In genomic region chr16:53224932-53225533, GRCh38 we compare ENCODE assay signal across 1 cellular context.
TF ChIP-seq lines count a peak whose summit lies in the region.

No MANE protein-coding gene starts in this region.

TF ChIP-seq in K562, 482 proteins besides CTCF, POLR2A, EP300 and RAD21 (continued from another document and continues in another):
- TF ChIP-seq, protein P1, sequence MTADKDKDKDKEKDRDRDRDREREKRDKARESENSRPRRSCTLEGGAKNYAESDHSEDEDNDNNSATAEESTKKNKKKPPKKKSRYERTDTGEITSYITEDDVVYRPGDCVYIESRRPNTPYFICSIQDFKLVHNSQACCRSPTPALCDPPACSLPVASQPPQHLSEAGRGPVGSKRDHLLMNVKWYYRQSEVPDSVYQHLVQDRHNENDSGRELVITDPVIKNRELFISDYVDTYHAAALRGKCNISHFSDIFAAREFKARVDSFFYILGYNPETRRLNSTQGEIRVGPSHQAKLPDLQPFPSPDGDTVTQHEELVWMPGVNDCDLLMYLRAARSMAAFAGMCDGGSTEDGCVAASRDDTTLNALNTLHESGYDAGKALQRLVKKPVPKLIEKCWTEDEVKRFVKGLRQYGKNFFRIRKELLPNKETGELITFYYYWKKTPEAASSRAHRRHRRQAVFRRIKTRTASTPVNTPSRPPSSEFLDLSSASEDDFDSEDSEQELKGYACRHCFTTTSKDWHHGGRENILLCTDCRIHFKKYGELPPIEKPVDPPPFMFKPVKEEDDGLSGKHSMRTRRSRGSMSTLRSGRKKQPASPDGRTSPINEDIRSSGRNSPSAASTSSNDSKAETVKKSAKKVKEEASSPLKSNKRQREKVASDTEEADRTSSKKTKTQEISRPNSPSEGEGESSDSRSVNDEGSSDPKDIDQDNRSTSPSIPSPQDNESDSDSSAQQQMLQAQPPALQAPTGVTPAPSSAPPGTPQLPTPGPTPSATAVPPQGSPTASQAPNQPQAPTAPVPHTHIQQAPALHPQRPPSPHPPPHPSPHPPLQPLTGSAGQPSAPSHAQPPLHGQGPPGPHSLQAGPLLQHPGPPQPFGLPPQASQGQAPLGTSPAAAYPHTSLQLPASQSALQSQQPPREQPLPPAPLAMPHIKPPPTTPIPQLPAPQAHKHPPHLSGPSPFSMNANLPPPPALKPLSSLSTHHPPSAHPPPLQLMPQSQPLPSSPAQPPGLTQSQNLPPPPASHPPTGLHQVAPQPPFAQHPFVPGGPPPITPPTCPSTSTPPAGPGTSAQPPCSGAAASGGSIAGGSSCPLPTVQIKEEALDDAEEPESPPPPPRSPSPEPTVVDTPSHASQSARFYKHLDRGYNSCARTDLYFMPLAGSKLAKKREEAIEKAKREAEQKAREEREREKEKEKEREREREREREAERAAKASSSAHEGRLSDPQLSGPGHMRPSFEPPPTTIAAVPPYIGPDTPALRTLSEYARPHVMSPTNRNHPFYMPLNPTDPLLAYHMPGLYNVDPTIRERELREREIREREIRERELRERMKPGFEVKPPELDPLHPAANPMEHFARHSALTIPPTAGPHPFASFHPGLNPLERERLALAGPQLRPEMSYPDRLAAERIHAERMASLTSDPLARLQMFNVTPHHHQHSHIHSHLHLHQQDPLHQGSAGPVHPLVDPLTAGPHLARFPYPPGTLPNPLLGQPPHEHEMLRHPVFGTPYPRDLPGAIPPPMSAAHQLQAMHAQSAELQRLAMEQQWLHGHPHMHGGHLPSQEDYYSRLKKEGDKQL (CRISPR knock-in tag; IDR thresholded peaks at IDR 0.05; ENCODE audit: borderline replicate concordance): no peak
- TF ChIP-seq YBX1 (IDR thresholded peaks at IDR 0.05) (no peak), MYC (IDR thresholded peaks at IDR 0.05; ENCODE audit: low read depth, low read length) (no peak), MYC (CRISPR knock-in tag; IDR thresholded peaks at IDR 0.05; ENCODE audit: borderline replicate concordance, low read depth) (no peak), CBX1 (IDR thresholded peaks at IDR 0.05; ENCODE audit: low read depth) (no peak), BCL6 (CRISPR knock-in tag; IDR thresholded peaks at IDR 0.05) (no peak), PRDM10 (IDR thresholded peaks at IDR 0.05; ENCODE audit: partially characterized antibody) (peak; percentile 9), MAFG (tag; conservative IDR thresholded peaks at IDR 0.05) (peak; percentile 97), ZNF354B (CRISPR knock-in tag; IDR thresholded peaks at IDR 0.05) (no peak), CBX3 (IDR thresholded peaks at IDR 0.05; ENCODE audit: borderline replicate concordance in 1 of 2, low read length in 2 of 2) (peak in 1 of 2 experiments; percentile 16; a peak in 1 of 3 replicates), SMARCB1 (IDR thresholded peaks at IDR 0.05; ENCODE audit: insufficient read length, low read depth) (no peak), WHSC1 (IDR thresholded peaks at IDR 0.05; ENCODE audit: low read length) (no peak), MTA2 (IDR thresholded peaks at IDR 0.05; ENCODE audit: low read depth) (no peak), ZFP36 (IDR thresholded peaks at IDR 0.05; ENCODE audit: low read depth, low read length, partially characterized antibody) (no peak), ZEB2 (IDR thresholded peaks at IDR 0.05) (no peak), CEBPB (tag; IDR thresholded peaks at IDR 0.05) (peak; percentile 39; the same call in 1 of the 2 replicates), SMARCC2 (IDR thresholded peaks at IDR 0.05; ENCODE audit: low read depth) (peak; percentile 41; the same call in 1 of the 2 replicates), ZNF197 (CRISPR knock-in tag; IDR thresholded peaks at IDR 0.05; ENCODE audit: low read depth) (no peak), KAT7 (CRISPR knock-in tag; IDR thresholded peaks at IDR 0.05; ENCODE audit: borderline replicate concordance) (no peak), NFATC3 (IDR thresholded peaks at IDR 0.05) (no peak), KLF1 (tag; IDR thresholded peaks at IDR 0.05) (no peak), ESRRB (CRISPR knock-in tag; IDR thresholded peaks at IDR 0.05; ENCODE audit: borderline replicate concordance) (no peak), ZNF143 (CRISPR knock-in tag; IDR thresholded peaks at IDR 0.05) (no peak), ZNF316 (IDR thresholded peaks at IDR 0.05) (peak; percentile 97), TAF15 (IDR thresholded peaks at IDR 0.05; ENCODE audit: low read depth, low read length) (no peak), NFE2 (IDR thresholded peaks at IDR 0.05; ENCODE audit: low read depth) (peak; percentile 98), ZNF3 (CRISPR knock-in tag; IDR thresholded peaks at IDR 0.05) (no peak), NFE2L1 (tag; IDR thresholded peaks at IDR 0.05; ENCODE audit: borderline replicate concordance, low read depth) (peak; percentile 94), POLR3A (IDR thresholded peaks at IDR 0.05; ENCODE audit: borderline replicate concordance, extremely low read depth, insufficient read depth, insufficient read length) (no peak), ZNF24 (IDR thresholded peaks at IDR 0.05) (no peak), CREB5 (CRISPR knock-in tag; IDR thresholded peaks at IDR 0.05) (no peak), XRCC3 (IDR thresholded peaks at IDR 0.05) (no peak), EHMT2 (IDR thresholded peaks at IDR 0.05) (no peak; the same call in 1 of the 2 replicates), ZNF239 (CRISPR knock-in tag; IDR thresholded peaks at IDR 0.05) (no peak), SREBF2 (CRISPR knock-in tag; IDR thresholded peaks at IDR 0.05) (no peak), JUN (IDR thresholded peaks at IDR 0.05; ENCODE audit: borderline replicate concordance, low read depth, low read length) (peak; percentile 35; the same call in 1 of the 2 replicates), JUN (CRISPR knock-in tag; IDR thresholded peaks at IDR 0.05; ENCODE audit: borderline replicate concordance) (no peak), C11orf30 (IDR thresholded peaks at IDR 0.05; ENCODE audit: low read depth) (peak; percentile 94), EP400 (IDR thresholded peaks at IDR 0.05) (0 out of 2 replicates have a peak, but pooled peaks have one; percentile 33), OTX1 (CRISPR knock-in tag; IDR thresholded peaks at IDR 0.05) (no peak), MEIS2 (IDR thresholded peaks at IDR 0.05; ENCODE audit: partially characterized antibody) (peak; percentile 63), TRIM28 (IDR thresholded peaks at IDR 0.05) (no peak; the same call in 1 of the 2 replicates), ZBTB17 (CRISPR knock-in tag; IDR thresholded peaks at IDR 0.05) (no peak), HCFC1 (IDR thresholded peaks at IDR 0.05; ENCODE audit: low read depth, low read length) (no peak), ADNP (tag; IDR thresholded peaks at IDR 0.05) (no peak), ZFP1 (CRISPR knock-in tag; IDR thresholded peaks at IDR 0.05) (no peak), TBP (optimal IDR thresholded peaks at IDR 0.05; ENCODE audit: low read depth, low read length) (no peak), LCOR (CRISPR knock-in tag; IDR thresholded peaks at IDR 0.05) (no peak), GABPB2 (CRISPR knock-in tag; conservative IDR thresholded peaks at IDR 0.05) (no peak)
- TF ChIP-seq, protein P2, sequence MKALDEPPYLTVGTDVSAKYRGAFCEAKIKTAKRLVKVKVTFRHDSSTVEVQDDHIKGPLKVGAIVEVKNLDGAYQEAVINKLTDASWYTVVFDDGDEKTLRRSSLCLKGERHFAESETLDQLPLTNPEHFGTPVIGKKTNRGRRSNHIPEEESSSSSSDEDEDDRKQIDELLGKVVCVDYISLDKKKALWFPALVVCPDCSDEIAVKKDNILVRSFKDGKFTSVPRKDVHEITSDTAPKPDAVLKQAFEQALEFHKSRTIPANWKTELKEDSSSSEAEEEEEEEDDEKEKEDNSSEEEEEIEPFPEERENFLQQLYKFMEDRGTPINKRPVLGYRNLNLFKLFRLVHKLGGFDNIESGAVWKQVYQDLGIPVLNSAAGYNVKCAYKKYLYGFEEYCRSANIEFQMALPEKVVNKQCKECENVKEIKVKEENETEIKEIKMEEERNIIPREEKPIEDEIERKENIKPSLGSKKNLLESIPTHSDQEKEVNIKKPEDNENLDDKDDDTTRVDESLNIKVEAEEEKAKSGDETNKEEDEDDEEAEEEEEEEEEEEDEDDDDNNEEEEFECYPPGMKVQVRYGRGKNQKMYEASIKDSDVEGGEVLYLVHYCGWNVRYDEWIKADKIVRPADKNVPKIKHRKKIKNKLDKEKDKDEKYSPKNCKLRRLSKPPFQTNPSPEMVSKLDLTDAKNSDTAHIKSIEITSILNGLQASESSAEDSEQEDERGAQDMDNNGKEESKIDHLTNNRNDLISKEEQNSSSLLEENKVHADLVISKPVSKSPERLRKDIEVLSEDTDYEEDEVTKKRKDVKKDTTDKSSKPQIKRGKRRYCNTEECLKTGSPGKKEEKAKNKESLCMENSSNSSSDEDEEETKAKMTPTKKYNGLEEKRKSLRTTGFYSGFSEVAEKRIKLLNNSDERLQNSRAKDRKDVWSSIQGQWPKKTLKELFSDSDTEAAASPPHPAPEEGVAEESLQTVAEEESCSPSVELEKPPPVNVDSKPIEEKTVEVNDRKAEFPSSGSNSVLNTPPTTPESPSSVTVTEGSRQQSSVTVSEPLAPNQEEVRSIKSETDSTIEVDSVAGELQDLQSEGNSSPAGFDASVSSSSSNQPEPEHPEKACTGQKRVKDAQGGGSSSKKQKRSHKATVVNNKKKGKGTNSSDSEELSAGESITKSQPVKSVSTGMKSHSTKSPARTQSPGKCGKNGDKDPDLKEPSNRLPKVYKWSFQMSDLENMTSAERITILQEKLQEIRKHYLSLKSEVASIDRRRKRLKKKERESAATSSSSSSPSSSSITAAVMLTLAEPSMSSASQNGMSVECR (CRISPR knock-in tag; IDR thresholded peaks at IDR 0.05): no peak
- TF ChIP-seq, protein P3, sequence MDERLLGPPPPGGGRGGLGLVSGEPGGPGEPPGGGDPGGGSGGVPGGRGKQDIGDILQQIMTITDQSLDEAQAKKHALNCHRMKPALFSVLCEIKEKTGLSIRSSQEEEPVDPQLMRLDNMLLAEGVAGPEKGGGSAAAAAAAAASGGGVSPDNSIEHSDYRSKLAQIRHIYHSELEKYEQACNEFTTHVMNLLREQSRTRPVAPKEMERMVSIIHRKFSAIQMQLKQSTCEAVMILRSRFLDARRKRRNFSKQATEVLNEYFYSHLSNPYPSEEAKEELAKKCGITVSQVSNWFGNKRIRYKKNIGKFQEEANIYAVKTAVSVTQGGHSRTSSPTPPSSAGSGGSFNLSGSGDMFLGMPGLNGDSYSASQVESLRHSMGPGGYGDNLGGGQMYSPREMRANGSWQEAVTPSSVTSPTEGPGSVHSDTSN (CRISPR knock-in tag; IDR thresholded peaks at IDR 0.05; ENCODE audit: low read depth): no peak
- TF ChIP-seq, protein P3 (tag; conservative IDR thresholded peaks at IDR 0.05; ENCODE audit: low read depth): 0 out of 2 replicates have a peak, but pooled peaks have one; percentile 23
- TF ChIP-seq, protein P4, sequence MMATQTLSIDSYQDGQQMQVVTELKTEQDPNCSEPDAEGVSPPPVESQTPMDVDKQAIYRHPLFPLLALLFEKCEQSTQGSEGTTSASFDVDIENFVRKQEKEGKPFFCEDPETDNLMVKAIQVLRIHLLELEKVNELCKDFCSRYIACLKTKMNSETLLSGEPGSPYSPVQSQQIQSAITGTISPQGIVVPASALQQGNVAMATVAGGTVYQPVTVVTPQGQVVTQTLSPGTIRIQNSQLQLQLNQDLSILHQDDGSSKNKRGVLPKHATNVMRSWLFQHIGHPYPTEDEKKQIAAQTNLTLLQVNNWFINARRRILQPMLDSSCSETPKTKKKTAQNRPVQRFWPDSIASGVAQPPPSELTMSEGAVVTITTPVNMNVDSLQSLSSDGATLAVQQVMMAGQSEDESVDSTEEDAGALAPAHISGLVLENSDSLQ (IDR thresholded peaks at IDR 0.05): peak; percentile 36; the same call in 1 of the 2 replicates
